ENCODE assay signal across 32 cellular contexts in genomic region chr6:84842526-84843161, GRCh38.
DNase-seq lines count a peak whose midpoint lies in the region; ATAC-seq, FAIRE-seq and TF ChIP-seq lines count a peak whose summit lies in the region.
"Had no signal": no experiment of that assay in that cellular context is flagged by ENCODE, and none has a peak within 500 bp of the region (broad histone marks: within the 10 kb centered on the region; RNA-seq: fewer than 3 reads in every experiment).

No MANE protein-coding gene starts in this region.

- no peaks in the 10 kb centered on the region for H3K79me2 ChIP-seq in K562 (ENCODE audit: control insufficient read depth, insufficient read depth, low read length)

- no peak overlapping the region for H3K9ac ChIP-seq in K562 (ENCODE audit: insufficient read depth in 1 of 2, low read depth in 2 of 2, low read length in 2 of 2)

- no peak overlapping the region for H3K4me2 ChIP-seq in K562 (ENCODE audit: insufficient read depth, low read length)

- BruUV-seq in K562 (replicated peaks; lab: Mats Ljungman, UMichigan): no TSS peak

- no peak overlapping the region for H2AFZ ChIP-seq in K562 (ENCODE audit: low read depth, low read length)

- CTCF ChIA-PET in K562 (lab: Yijun Ruan, JAX; ENCODE audit: low intra/inter-chr PET ratio): no interaction called here

- ATAC-seq in K562: 0 out of 3 replicates have a peak, but pooled peaks have one; percentile 33
- ATAC-seq: activated CD8-positive, alpha-beta T cell treated with anti-CD3 and anti-CD28 coated beads for 36 hours; heart right ventricle; left cardiac atrium; T-cell had no signal

- H3K36me3 ChIP-seq in K562 (ENCODE audit: control insufficient read depth, insufficient read depth, low read length): no peaks in the 10 kb centered on the region
- H3K36me3 ChIP-seq in testis (ENCODE audit: low read depth, missing control alignments): no peaks in the 10 kb centered on the region
- H3K36me3 ChIP-seq: heart right ventricle, MG63, pancreas, right atrium auricular region, SJCRH30, upper lobe of left lung had no signal

- H3K9me1 ChIP-seq in K562 (ENCODE audit: control insufficient read depth, insufficient read depth, low read length): no peaks in the 10 kb centered on the region

- intact Hi-C loops in K562 (cut with micrococcal nuclease): no loop called here
- intact Hi-C loops in testis (cut with DNase I; ENCODE audit: low total_unique reads): no loop called here

- in situ Hi-C loops in K562 (cut with MboI): no loop called here

- no peak for TF ChIP-seq RAD21 in K562 (CRISPR knock-in tag; conservative IDR thresholded peaks at IDR 0.05 in 1 of 2, IDR thresholded peaks at IDR 0.05 in 1 of 2)

- FAIRE-seq in K562 (lab: Jason Lieb, UNC): no peak
- FAIRE-seq: endothelial cell of umbilical vein, GM12892, pancreas, RCC 7860 had no signal

- peak; percentile 27 for DNase-seq in HCEC 1CT
- peak in 1 of 4 experiments; percentile 8 for DNase-seq in K562 (ENCODE audit: extremely low read depth in 1 of 4, low spot score in 3 of 4)
- peak; percentile 77 for DNase-seq in fibroblast of pulmonary artery (ENCODE audit: low read depth)
- DNase-seq in testis: peak; percentile 17
- no peak for DNase-seq in HPDE6-E6E7 (ENCODE audit: extremely low spot score)
- no peak for DNase-seq in SW 1271 (lab: John Stamatoyannopoulos, UW)
- no peak for DNase-seq in NCI-H1694 (lab: John Stamatoyannopoulos, UW)
- DNase-seq: activated CD8-positive, alpha-beta T cell treated with anti-CD3 and anti-CD28 coated beads for 36 hours; aorta; CD4-positive, alpha-beta T cell; cerebellar nuclear complex; DMS 273 treated with DMSO at 0.1 percent for 48 hours; foreskin melanocyte; GOT3; heart right ventricle; left cardiac atrium; MG63; NCI-H2081; NCI-H2227 treated with DMSO at 0.1 percent for 48 hours; NCI-H69; nephron progenitor cell; pancreas; SJCRH30; stimulated activated CD4-positive, alpha-beta T cell treated with anti-CD3 and anti-CD28 coated beads, Interleukin-12 subunit alpha, Interleukin-12 subunit beta, amount 100 ng/mL, for 4 hours; stimulated activated CD4-positive, alpha-beta T cell treated with anti-CD3 and anti-CD28 coated beads, Interleukin-4, amount 100 ng/mL, for 1 hour; substantia nigra; T-cell; upper lobe of left lung had no signal

- H3K4me1 ChIP-seq in K562 (replicated peaks in 1 of 2; ENCODE audit: control insufficient read depth in 2 of 2, insufficient read depth in 2 of 2, low read length in 2 of 2) (peaks cover 0 to 2% of the 10 kb centered on the region in 2 experiments; a peak in 1 of 5 replicates), testis (no peaks in the 10 kb centered on the region)
- H3K4me1 ChIP-seq: heart right ventricle, pancreas, right atrium auricular region, SJCRH30, upper lobe of left lung had no signal

- H3K4me3 ChIP-seq in K562: no peak overlapping the region
- H3K4me3 ChIP-seq in fibroblast of pulmonary artery (replicated peaks; ENCODE audit: low read depth, low read length): no peak overlapping the region
- H3K4me3 ChIP-seq in testis: no peak overlapping the region
- H3K4me3 ChIP-seq: heart right ventricle, MG63, pancreas, right atrium auricular region, SJCRH30, upper lobe of left lung had no signal

- TF ChIP-seq CTCF in K562 (IDR thresholded peaks at IDR 0.05 in 2 of 3, conservative IDR thresholded peaks at IDR 0.05 in 1 of 3; ENCODE audit: insufficient read depth in 2 of 3, low read depth in 1 of 3, low read length in 3 of 3): no peak
- no peak for TF ChIP-seq CTCF in fibroblast of pulmonary artery (IDR thresholded peaks at IDR 0.05; ENCODE audit: low read length, missing control alignments)
- TF ChIP-seq CTCF in testis (IDR thresholded peaks at IDR 0.05): no peak

- TF ChIP-seq POLR2A in K562 (conservative IDR thresholded peaks at IDR 0.05) (no peak), testis (IDR thresholded peaks at IDR 0.05) (no peak)

- no peaks in the 10 kb centered on the region for H4K20me1 ChIP-seq in K562 (replicated peaks; ENCODE audit: control insufficient read depth, insufficient read depth, low read length)

- H3K27ac ChIP-seq in K562 (ENCODE audit: extremely low read depth, low read depth, low read length) (no peak overlapping the region), testis (no peak overlapping the region)
- H3K27ac ChIP-seq: heart right ventricle, pancreas, right atrium auricular region, SJCRH30, upper lobe of left lung had no signal

- no peaks in the 10 kb centered on the region; a peak in 1 of 5 replicates for H3K27me3 ChIP-seq in K562 (ENCODE audit: control insufficient read depth in 2 of 2, insufficient read depth in 2 of 2, low read length in 2 of 2)
- no peaks in the 10 kb centered on the region for H3K27me3 ChIP-seq in testis
- H3K27me3 ChIP-seq: heart right ventricle, MG63, pancreas, right atrium auricular region, SJCRH30, upper lobe of left lung had no signal

- POLR2A ChIA-PET in K562 (lab: Yijun Ruan, JAX): no interaction called here

- no peak for TF ChIP-seq EP300 in K562 (IDR thresholded peaks at IDR 0.05; ENCODE audit: low read length)

- no peaks in the 10 kb centered on the region for H3K9me3 ChIP-seq in K562 (replicated peaks; ENCODE audit: control insufficient read depth, insufficient read depth, low read depth, low read length)
- H3K9me3 ChIP-seq in testis: no peaks in the 10 kb centered on the region
- H3K9me3 ChIP-seq: MG63, pancreas, SJCRH30, upper lobe of left lung had no signal

TF ChIP-seq in K562, 482 proteins besides CTCF, POLR2A, EP300 and RAD21 (continues in another document):
- TF ChIP-seq SIN3A (IDR thresholded peaks at IDR 0.05; ENCODE audit: borderline replicate concordance in 2 of 2, control insufficient read depth in 1 of 2, low read depth in 2 of 2, low read length in 2 of 2): no peak
- no peak for TF ChIP-seq ETV5 (CRISPR knock-in tag; IDR thresholded peaks at IDR 0.05; ENCODE audit: low read depth)
- TF ChIP-seq NR4A1 (CRISPR knock-in tag; IDR thresholded peaks at IDR 0.05): no peak
- no peak for TF ChIP-seq NR4A1 (tag; IDR thresholded peaks at IDR 0.05)
- no peak for TF ChIP-seq ZFX (CRISPR knock-in tag; IDR thresholded peaks at IDR 0.05)
- no peak for TF ChIP-seq EHMT2 (IDR thresholded peaks at IDR 0.05)
- peak; percentile 74 for TF ChIP-seq MAFG (tag; conservative IDR thresholded peaks at IDR 0.05)

Comparison
In these comparisons a context has a peak if more than half of its experiments do, and no peak if none do; other contexts are left out.
1. DNase-seq: peak in HCEC 1CT (single experiment), fibroblast of pulmonary artery (single experiment) and testis (single experiment); none in HPDE6-E6E7 (single experiment), SW 1271 (0 of 2) and NCI-H1694 (single experiment).